In genomic region chr21:31316488-31317169, GRCh38 we compare ENCODE assay signal across 23 cellular contexts. TPM values are rescaled to one million over a fixed set of nuclear protein-coding genes. Genes with fewer than 3 reads are reported as not detected.
DNase-seq lines count a peak whose midpoint lies in the region; ATAC-seq and TF ChIP-seq lines count a peak whose summit lies in the region.
"Had no signal": no experiment of that assay in that cellular context is flagged by ENCODE, and none has a peak within 500 bp of the region (broad histone marks: within the 10 kb centered on the region; RNA-seq: fewer than 3 reads in every experiment).

No MANE protein-coding gene starts in this region.

- H3F3A ChIP-seq in SK-N-SH (replicated peaks; ENCODE audit: insufficient read depth): no peaks in the 10 kb centered on the region

- no peaks in the 10 kb centered on the region for H3K36me3 ChIP-seq in SK-N-SH (replicated peaks in 1 of 2; ENCODE audit: control insufficient read depth in 1 of 2, insufficient read depth in 2 of 2, low read length in 1 of 2)
- H3K36me3 ChIP-seq: tibial artery had no signal

- H4K20me1 ChIP-seq in SK-N-SH (ENCODE audit: insufficient read depth): no peaks in the 10 kb centered on the region

- no peak for ATAC-seq in HG03025 (IDR thresholded peaks at IDR 0.05; ENCODE audit: low FRiP score, unreplicated experiment)
- ATAC-seq: effector memory CD8-positive, alpha-beta T cell; naive thymus-derived CD8-positive, alpha-beta T cell; Right ventricle myocardium inferior had no signal

- no peaks in the 10 kb centered on the region for H3K9me3 ChIP-seq in SK-N-SH
- H3K9me3 ChIP-seq: tibial artery had no signal

- H2AFZ ChIP-seq in SK-N-SH (ENCODE audit: low read depth): no peak overlapping the region

- TF ChIP-seq EP300 in SK-N-SH (IDR thresholded peaks at IDR 0.05; ENCODE audit: borderline replicate concordance in 1 of 2, low read depth in 1 of 2, low read length in 1 of 2): no peak

- H3K79me2 ChIP-seq in SK-N-SH (ENCODE audit: insufficient read depth): no peaks in the 10 kb centered on the region

- H3K9me2 ChIP-seq in SK-N-SH: no peaks in the 10 kb centered on the region

- peak; percentile 2 for DNase-seq in NCI-H2227 treated with DMSO at 0.1 percent for 48 hours (lab: John Stamatoyannopoulos, UW)
- DNase-seq in NCI-H2227 (lab: John Stamatoyannopoulos, UW; ENCODE audit: unreplicated experiment): no peak
- DNase-seq in SW480 (ENCODE audit: low spot score): peak; percentile 80
- DNase-seq in fibroblast of mammary gland (ENCODE audit: low read depth): peak; percentile 39
- no peak for DNase-seq in SK-N-SH
- no peak for DNase-seq in NCI-H2081 (lab: John Stamatoyannopoulos, UW)
- DNase-seq in activated effector memory CD4-positive, alpha-beta T cell treated with anti-CD3 and anti-CD28 coated beads, Interleukin-2, amount 50 U/mL, for 16 hours: no peak
- DNase-seq: 8988T; activated CD4-positive, alpha-beta T cell treated with anti-CD3 and anti-CD28 coated beads, Interleukin-2, amount 50 U/mL, for 1 hour; activated CD8-positive, alpha-beta memory T cell treated with anti-CD3 and anti-CD28 coated beads, Interleukin-2, amount 50 U/mL, for 48 hours; activated gamma-delta T cell treated with Interleukin-2 at 50 U/mL for 16 hours; amniotic stem cell; cerebellar nuclear complex; effector memory CD8-positive, alpha-beta T cell; hippocampal formation; naive thymus-derived CD8-positive, alpha-beta T cell; NCI-H1092; NCI-H2029; NCI-H510A; stimulated activated naive CD4-positive, alpha-beta T cell; tibial artery had no signal

- H3K9ac ChIP-seq in SK-N-SH: no peak overlapping the region

- TF ChIP-seq CTCF in fibroblast of mammary gland (conservative IDR thresholded peaks at IDR 0.05; ENCODE audit: control insufficient read depth, insufficient read depth, low read depth, low read length): no peak
- TF ChIP-seq CTCF in SK-N-SH (IDR thresholded peaks at IDR 0.05): no peak

- H3K4me3 ChIP-seq in fibroblast of mammary gland (ENCODE audit: control insufficient read depth, low read depth, low read length) (no peak overlapping the region), SK-N-SH (ENCODE audit: low read depth in 2 of 2, low read length in 1 of 2) (no peak overlapping the region)
- H3K4me3 ChIP-seq: tibial artery had no signal

- no peak for TF ChIP-seq RAD21 in SK-N-SH (IDR thresholded peaks at IDR 0.05; ENCODE audit: low read length)

- CTCF ChIA-PET in SK-N-SH (lab: Yijun Ruan, JAX): no interaction called here

- H3K4me1 ChIP-seq in SK-N-SH (ENCODE audit: control insufficient read depth in 1 of 2, insufficient read depth in 2 of 2, low read depth in 1 of 2, low read length in 1 of 2): no peaks in the 10 kb centered on the region
- H3K4me1 ChIP-seq: tibial artery had no signal

- no peaks in the 10 kb centered on the region for H3K27me3 ChIP-seq in SK-N-SH (ENCODE audit: insufficient read depth)
- H3K27me3 ChIP-seq: tibial artery had no signal

- no peak overlapping the region for H3K4me2 ChIP-seq in SK-N-SH

- H3K27ac ChIP-seq in SK-N-SH (ENCODE audit: low read depth in 2 of 2, low read length in 1 of 2): no peak overlapping the region
- H3K27ac ChIP-seq: tibial artery had no signal

- POLR2A ChIA-PET in SK-N-SH (lab: Yijun Ruan, JAX): no interaction called here

- 74% methylated on average over 9 of the region's 9 CpGs for whole genome bisulfite sequencing in SK-N-SH (ENCODE audit: low lambda C conversion rate)

TF ChIP-seq in SK-N-SH, 30 proteins besides CTCF, POLR2A, EP300 and RAD21:
- no peak for TF ChIP-seq SIN3A (IDR thresholded peaks at IDR 0.05; ENCODE audit: borderline replicate concordance, low read depth, low read length)

RNA-seq across cellular contexts. Expression of gene TIAM1, which starts 27.4 kb away (rescaled TPM):
- polyA plus RNA-seq in SK-N-SH (2012; rRNA removed): 1.7 and 2.4 TPM in 2 replicates
- 1.3 and 2.1 TPM in 2 replicates for polyA plus RNA-seq in SK-N-SH (2012; cell fraction: cytosol; rRNA removed)
- 2.1 and 2.7 TPM in 2 replicates for polyA plus RNA-seq in SK-N-SH (2012; cell fraction: nucleus; rRNA removed)

Comparison
In these comparisons a context has a peak if more than half of its experiments do, and no peak if none do; other contexts are left out.
1. DNase-seq: peak in NCI-H2227 treated with DMSO at 0.1 percent for 48 hours (single experiment), SW480 (single experiment) and fibroblast of mammary gland (single experiment); none in NCI-H2227 (single experiment), SK-N-SH (single experiment), NCI-H2081 (0 of 2) and activated effector memory CD4-positive, alpha-beta T cell treated with anti-CD3 and anti-CD28 coated beads, Interleukin-2, amount 50 U/mL, for 16 hours (single experiment).